ENCODE assay signal across 16 cellular contexts in genomic region chr10:130461631-130462030, GRCh38.
DNase-seq lines count a peak whose midpoint lies in the region; ATAC-seq and TF ChIP-seq lines count a peak whose summit lies in the region.
"Had no signal": no experiment of that assay in that cellular context is flagged by ENCODE, and none has a peak within 500 bp of the region (broad histone marks: within the 10 kb centered on the region; RNA-seq: fewer than 3 reads in every experiment).

No MANE protein-coding gene starts in this region.

- DNase-seq in breast epithelium (ENCODE audit: low spot score in 2 of 2) (peak; percentile 3 to 15), MCF 10A (ENCODE audit: unreplicated experiment) (no peak), ecto neural progenitor cell (ENCODE audit: low spot score) (peak; percentile 19), testis (peak; percentile 7), T-helper 17 cell (no peak), SKM-1 (lab: John Stamatoyannopoulos, UW; ENCODE audit: unreplicated experiment) (no peak)
- DNase-seq: ACHN; BE2C; CD4-positive, alpha-beta memory T cell; GOT3; H7; HFFc6 had no signal

- H3K36me3 Mint-ChIP-seq in MCF 10A (ENCODE audit: insufficient read depth, unreplicated experiment) (no peaks in the 10 kb centered on the region), T-helper 17 cell (ENCODE audit: low read depth) (no peaks in the 10 kb centered on the region)
- H3K36me3 Mint-ChIP-seq: CD14-positive monocyte; CD4-positive, alpha-beta memory T cell had no signal

- H3K9ac ChIP-seq in BLaER1 treated with 17β-estradiol and CSF1 and Interleukin-3, amounts not matched to agents 10 nM and 100 nM: no peak overlapping the region

- no peak for TF ChIP-seq CTCF in breast epithelium (IDR thresholded peaks at IDR 0.05)
- TF ChIP-seq CTCF in MCF 10A (IDR thresholded peaks at IDR 0.05; ENCODE audit: unreplicated experiment): no peak
- TF ChIP-seq CTCF in testis (IDR thresholded peaks at IDR 0.05): no peak

- BruUV-seq in MCF 10A (replicated peaks; lab: Mats Ljungman, UMichigan): no TSS peak

- H3K27ac ChIP-seq in breast epithelium (no peak overlapping the region), testis (no peak overlapping the region)
- H3K27ac ChIP-seq in BLaER1 treated with 17β-estradiol and CSF1 and Interleukin-3, amounts not matched to agents 10 nM and 100 nM: no peak overlapping the region
- H3K27ac ChIP-seq: HL-60 had no signal

- peaks cover 23% of the 10 kb centered on the region for H3K9me3 Mint-ChIP-seq in MCF 10A (ENCODE audit: unreplicated experiment)

- ATAC-seq in T-helper 17 cell: no peak
- ATAC-seq: HCT116 had no signal

- H3K27me3 ChIP-seq in breast epithelium: peaks cover 0 to 2% of the 10 kb centered on the region in 2 donors
- no peaks in the 10 kb centered on the region for H3K27me3 ChIP-seq in BLaER1 treated with 17β-estradiol and CSF1 and Interleukin-3, amounts not matched to agents 10 nM and 100 nM
- H3K27me3 ChIP-seq in testis: no peaks in the 10 kb centered on the region
- H3K27me3 ChIP-seq: BE2C had no signal

- TF ChIP-seq POLR2A in breast epithelium (IDR thresholded peaks at IDR 0.05) (no peak), testis (IDR thresholded peaks at IDR 0.05) (no peak)

- intact Hi-C loops in breast epithelium (cut with DNase I; ENCODE audit: low total_unique reads): no loop called here
- intact Hi-C loops in MCF 10A (cut with micrococcal nuclease): no loop called here
- intact Hi-C loops in testis (cut with DNase I; ENCODE audit: low total_unique reads): no loop called here

- no peaks in the 10 kb centered on the region for H4K20me1 ChIP-seq in BLaER1 treated with 17β-estradiol and CSF1 and Interleukin-3, amounts not matched to agents 10 nM and 100 nM

- H3K27ac Mint-ChIP-seq in MCF 10A (ENCODE audit: low read depth, unreplicated experiment): no peak overlapping the region
- no peak overlapping the region for H3K27ac Mint-ChIP-seq in T-helper 17 cell
- H3K27ac Mint-ChIP-seq: CD14-positive monocyte; CD4-positive, alpha-beta memory T cell; HFFc6 had no signal

- H3K4me3 Mint-ChIP-seq in MCF 10A (ENCODE audit: unreplicated experiment): no peak overlapping the region
- H3K4me3 Mint-ChIP-seq in T-helper 17 cell: no peak overlapping the region
- H3K4me3 Mint-ChIP-seq: CD14-positive monocyte; CD4-positive, alpha-beta memory T cell; HFFc6 had no signal

- no peaks in the 10 kb centered on the region for H3K4me1 ChIP-seq in breast epithelium
- H3K4me1 ChIP-seq in BLaER1 treated with 17β-estradiol and CSF1 and Interleukin-3, amounts not matched to agents 10 nM and 100 nM: peaks cover 6 to 54% (median 45%) of the 10 kb centered on the region in 10 experiments; a peak in 19 of 20 replicates
- H3K4me1 ChIP-seq in testis: no peaks in the 10 kb centered on the region
- H3K4me1 ChIP-seq: BE2C had no signal

- H3K27me3 Mint-ChIP-seq in MCF 10A (ENCODE audit: insufficient read depth, unreplicated experiment) (no peaks in the 10 kb centered on the region), T-helper 17 cell (peaks cover 2% of the 10 kb centered on the region)
- H3K27me3 Mint-ChIP-seq: CD4-positive, alpha-beta memory T cell had no signal

- POLR2A ChIA-PET in MCF 10A (lab: Yijun Ruan, JAX): no interaction called here

- H3K4me2 ChIP-seq in BLaER1 treated with 17β-estradiol and CSF1 and Interleukin-3, amounts not matched to agents 10 nM and 100 nM: peak overlapping the region in 8 of 11 experiments; percentile 13 to 78 (median 64); a peak in 12 of 22 replicates

- no peak overlapping the region for H3K4me3 ChIP-seq in breast epithelium
- H3K4me3 ChIP-seq in BLaER1 treated with 17β-estradiol and CSF1 and Interleukin-3, amounts not matched to agents 10 nM and 100 nM: no peak overlapping the region
- H3K4me3 ChIP-seq in testis: no peak overlapping the region

- H3K4me1 Mint-ChIP-seq in MCF 10A (ENCODE audit: insufficient read depth, unreplicated experiment) (peaks cover 8% of the 10 kb centered on the region), T-helper 17 cell (no peaks in the 10 kb centered on the region)
- H3K4me1 Mint-ChIP-seq: CD14-positive monocyte; CD4-positive, alpha-beta memory T cell had no signal

- CTCF ChIA-PET in MCF 10A (lab: Yijun Ruan, JAX): no interaction called here

- peaks cover 0 to 9% of the 10 kb centered on the region in 2 donors for H3K9me3 ChIP-seq in breast epithelium
- no peaks in the 10 kb centered on the region for H3K9me3 ChIP-seq in BLaER1 treated with 17β-estradiol and CSF1 and Interleukin-3, amounts not matched to agents 10 nM and 100 nM (replicated peaks in 1 of 11)
- no peaks in the 10 kb centered on the region for H3K9me3 ChIP-seq in testis
- no peaks in the 10 kb centered on the region for H3K9me3 ChIP-seq in T-helper 17 cell (ENCODE audit: control insufficient read depth, low read length, poor library complexity, severe bottlenecking)
- H3K9me3 ChIP-seq: BE2C had no signal

- 49 to 56% methylated on average over 6 of the region's 6 CpGs for WGBS in testis, 2 donors

- H3K36me3 ChIP-seq in breast epithelium: no peaks in the 10 kb centered on the region
- H3K36me3 ChIP-seq in BLaER1 treated with 17β-estradiol and CSF1 and Interleukin-3, amounts not matched to agents 10 nM and 100 nM: no peaks in the 10 kb centered on the region
- H3K36me3 ChIP-seq in testis (ENCODE audit: low read depth, missing control alignments): no peaks in the 10 kb centered on the region
- H3K36me3 ChIP-seq: BE2C had no signal

Comparison
In these comparisons a context has a peak if more than half of its experiments do, and no peak if none do; other contexts are left out.
1. DNase-seq: peak in breast epithelium (2 of 2), ecto neural progenitor cell (single experiment) and testis (single experiment); none in MCF 10A (single experiment), T-helper 17 cell (0 of 3) and SKM-1 (single experiment).